Comparison of ENCODE assay signal across 8 cellular contexts in genomic region chr7:6423942-6424701, GRCh38. TPM values are rescaled to one million over a fixed set of nuclear protein-coding genes. Genes with fewer than 3 reads are reported as not detected.
DNase-seq lines count a peak whose midpoint lies in the region; ATAC-seq, FAIRE-seq and TF ChIP-seq lines count a peak whose summit lies in the region.

No MANE protein-coding gene starts in this region.

- no peaks in the 10 kb centered on the region for H3K4me1 ChIP-seq in mucosa of descending colon (ENCODE audit: low read depth)

- no peaks in the 10 kb centered on the region for H3K36me3 ChIP-seq in mucosa of descending colon (ENCODE audit: low read depth)

- ATAC-seq in mucosa of descending colon (peak; percentile 69), GM21825 (IDR thresholded peaks at IDR 0.05; ENCODE audit: unreplicated experiment) (no peak)

- no peak overlapping the region for H3K4me3 ChIP-seq in mucosa of descending colon

- no peak for TF ChIP-seq CTCF in mucosa of descending colon (IDR thresholded peaks at IDR 0.05)

- H3K9me3 ChIP-seq in mucosa of descending colon = no peaks in the 10 kb centered on the region

- intact Hi-C loops in mucosa of descending colon (cut with DNase I, micrococcal nuclease) = no loop called here

- peak; percentile 69 for DNase-seq in AG20443 (ENCODE audit: low spot score)
- DNase-seq in MV-4-11 (lab: John Stamatoyannopoulos, UW) = peak; percentile 96
- DNase-seq in dermis blood vessel endothelial cell = peak; percentile 18
- DNase-seq in mucosa of descending colon = peak; percentile 40 to 67 (median 53)
- no peak for DNase-seq in DMS53 (lab: John Stamatoyannopoulos, UW)
- DNase-seq in DMS153 treated with DMSO at 0.1 percent for 48 hours (lab: John Stamatoyannopoulos, UW; ENCODE audit: unreplicated experiment) = no peak
- DNase-seq in RCC 7860 (ENCODE audit: low spot score) = no peak

- no peak for FAIRE-seq in RCC 7860 (lab: Jason Lieb, UNC)

RNA-seq across cellular contexts. Expression of gene DAGLB, which starts 23.6 kb away (rescaled TPM):
- total RNA-seq in dermis blood vessel endothelial cell = 20.2 and 22.6 TPM in 2 replicates
- total RNA-seq in mucosa of descending colon = 10 to 100 TPM; 18.4 to 25.4 (median 20.3) TPM

RNA-seq across cellular contexts. Expression of gene RAC1, which starts 49.8 kb away (rescaled TPM):
- total RNA-seq in dermis blood vessel endothelial cell (58.9 and 105 TPM in 2 replicates), mucosa of descending colon (100 to 1,000 TPM; 294 to 402 (median 391) TPM)

RNA-seq across cellular contexts. Expression of gene KDELR2, which starts 59.8 kb away (rescaled TPM):
- total RNA-seq in dermis blood vessel endothelial cell (121 and 133 TPM in 2 replicates), mucosa of descending colon (100 to 1,000 TPM; 118 to 225 (median 219) TPM)

Comparison
In these comparisons a context has a peak if more than half of its experiments do, and no peak if none do; other contexts are left out.
1. DNase-seq: peak in AG20443 (single experiment), MV-4-11 (single experiment), dermis blood vessel endothelial cell (single experiment) and mucosa of descending colon (3 of 3); none in DMS53 (single experiment), DMS153 treated with DMSO at 0.1 percent for 48 hours (single experiment) and RCC 7860 (single experiment).